ENCODE assay signal across 9 cellular contexts in the genomic region with DNA sequence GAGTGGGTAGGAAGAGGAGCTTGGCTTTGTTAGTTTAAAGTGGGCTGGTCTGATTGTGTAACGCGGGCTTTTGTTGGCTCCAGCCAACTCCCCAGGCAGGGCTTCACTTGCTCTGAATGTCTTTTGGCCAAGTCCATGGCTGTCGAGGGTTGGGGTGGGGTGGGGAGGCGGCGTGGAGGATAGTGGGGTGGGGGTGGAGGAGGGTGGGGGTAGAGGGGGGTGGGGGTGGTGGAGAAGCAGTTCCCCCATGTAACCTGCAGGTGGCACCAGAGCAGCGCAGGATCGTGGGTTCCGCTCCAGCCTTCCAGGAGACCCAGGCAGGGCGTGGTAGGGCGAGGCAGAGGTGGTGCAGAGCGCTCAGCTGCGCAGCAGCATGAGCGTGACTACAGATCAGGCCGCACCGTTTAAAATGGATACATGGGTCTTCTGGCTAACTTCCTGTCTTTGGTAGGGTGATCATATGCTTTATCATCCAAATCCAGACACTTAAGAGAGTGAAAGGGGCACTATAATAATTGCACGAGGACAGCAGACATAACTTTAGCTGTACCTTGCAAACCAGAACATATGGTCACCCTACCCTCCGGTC. TPM values are rescaled to one million over a fixed set of nuclear protein-coding genes. Genes with fewer than 3 reads are reported as not detected.
A peak's percentile ranks its signal among the peaks of the same experiment; 100 is the strongest.
DNase-seq lines count a peak whose midpoint lies in the region; ATAC-seq and TF ChIP-seq lines count a peak whose summit lies in the region.
"Had no signal": no experiment of that assay in that cellular context is flagged by ENCODE, and none has a peak within 500 bp of the region (broad histone marks: within the 10 kb centered on the region; RNA-seq: fewer than 3 reads in every experiment).

No MANE protein-coding gene starts in this region.

- ATAC-seq in upper lobe of left lung (ENCODE audit: low FRiP score in 2 of 2) = peak; percentile 88 to 91
- no peak for ATAC-seq in GM19395 (IDR thresholded peaks at IDR 0.05; ENCODE audit: unreplicated experiment)

- H3K27me3 Mint-ChIP-seq in activated naive CD4-positive, alpha-beta T cell treated with anti-CD3 and anti-CD28 coated beads, Interleukin-2, amount 10 ng/mL, durations not matched to agents 7 days and 5 days = peaks cover 4% of the 10 kb centered on the region
- H3K27me3 Mint-ChIP-seq in progenitor cell of endocrine pancreas = peaks cover 51% of the 10 kb centered on the region
- H3K27me3 Mint-ChIP-seq: activated naive CD4-positive, alpha-beta T cell treated with anti-CD3 and anti-CD28 coated beads, Interleukin-2, amount 50 U/mL, for 24 hours had no signal

- no peak for TF ChIP-seq EP300 in upper lobe of left lung (IDR thresholded peaks at IDR 0.05)

- H3K27ac ChIP-seq in DOHH2 (ENCODE audit: low read depth, low read length) (no peak overlapping the region), MM.1S (ENCODE audit: low read length) (no peak overlapping the region), upper lobe of left lung (peak overlapping the region in 2 of 4 donors; percentile 42 to 44)

- H3K4me2 ChIP-seq in DOHH2 (ENCODE audit: low read length) (no peak overlapping the region), MM.1S (ENCODE audit: low read depth, low read length) (no peak overlapping the region; the same call in 1 of the 2 replicates)

- H3K4me3 ChIP-seq in DOHH2 (ENCODE audit: low read length) = no peak overlapping the region
- H3K4me3 ChIP-seq in MM.1S (ENCODE audit: low read length) = no peak overlapping the region
- peak overlapping the region in 1 of 4 donors; percentile 19 for H3K4me3 ChIP-seq in upper lobe of left lung

- H3K9me3 ChIP-seq in DOHH2 (ENCODE audit: control insufficient read depth, insufficient read depth, low read length) (no peaks in the 10 kb centered on the region), MM.1S (replicated peaks; ENCODE audit: insufficient read depth, low read length) (no peaks in the 10 kb centered on the region), upper lobe of left lung (no peaks in the 10 kb centered on the region)

- no peak overlapping the region for H3K4me3 Mint-ChIP-seq in activated naive CD4-positive, alpha-beta T cell treated with anti-CD3 and anti-CD28 coated beads, Interleukin-2, amount 10 ng/mL, durations not matched to agents 7 days and 5 days
- H3K4me3 Mint-ChIP-seq in progenitor cell of endocrine pancreas (ENCODE audit: low read depth) = no peak overlapping the region
- H3K4me3 Mint-ChIP-seq: activated naive CD4-positive, alpha-beta T cell treated with anti-CD3 and anti-CD28 coated beads, Interleukin-2, amount 50 U/mL, for 24 hours had no signal

- no peaks in the 10 kb centered on the region for H3K9me2 ChIP-seq in DOHH2 (replicated peaks; ENCODE audit: control insufficient read depth, low read length)
- no peaks in the 10 kb centered on the region for H3K9me2 ChIP-seq in MM.1S (replicated peaks; ENCODE audit: insufficient read depth, low read length)

- H3K4me1 Mint-ChIP-seq in activated naive CD4-positive, alpha-beta T cell treated with anti-CD3 and anti-CD28 coated beads, Interleukin-2, amount 10 ng/mL, durations not matched to agents 7 days and 5 days = peaks cover 15% of the 10 kb centered on the region
- no peaks in the 10 kb centered on the region for H3K4me1 Mint-ChIP-seq in progenitor cell of endocrine pancreas (ENCODE audit: low read depth)

- no peaks in the 10 kb centered on the region for H3F3A ChIP-seq in DOHH2 (ENCODE audit: control insufficient read depth, insufficient read depth)
- no peaks in the 10 kb centered on the region for H3F3A ChIP-seq in MM.1S (ENCODE audit: insufficient read depth, low read length)

- CTCF ChIA-PET in activated naive CD4-positive, alpha-beta T cell treated with anti-CD3 and anti-CD28 coated beads, Interleukin-2, amount 10 ng/mL, durations not matched to agents 7 days and 5 days (lab: Charles Lee) = interaction anchor here (0.7 to 2.0 kb wide), 16 partner anchors 9 to 267 kb away, joined by 3 to 18 read pairs (median 4); no protein-coding TSS in a partner anchor

- no peak overlapping the region for H3K9ac ChIP-seq in MM.1S (ENCODE audit: low read length)

- peak; percentile 26 for TF ChIP-seq CTCF in DOHH2 (IDR thresholded peaks at IDR 0.05; ENCODE audit: low read depth, low read length, poor library complexity, severe bottlenecking)
- TF ChIP-seq CTCF in MM.1S (IDR thresholded peaks at IDR 0.05; ENCODE audit: low read length) = peak; percentile 30
- TF ChIP-seq CTCF in progenitor cell of endocrine pancreas (IDR thresholded peaks at IDR 0.05; ENCODE audit: unreplicated experiment) = peak; percentile 55
- peak; percentile 23 to 86 (median 50) for TF ChIP-seq CTCF in upper lobe of left lung (IDR thresholded peaks at IDR 0.05)

- H3K4me1 ChIP-seq in DOHH2 (ENCODE audit: control insufficient read depth, low read length) (no peaks in the 10 kb centered on the region), MM.1S (ENCODE audit: low read length) (no peaks in the 10 kb centered on the region), upper lobe of left lung (peaks cover 28 to 44% (median 33%) of the 10 kb centered on the region in 4 donors)

- no peaks in the 10 kb centered on the region for H3K9me3 Mint-ChIP-seq in activated naive CD4-positive, alpha-beta T cell treated with anti-CD3 and anti-CD28 coated beads, Interleukin-2, amount 10 ng/mL, durations not matched to agents 7 days and 5 days
- no peaks in the 10 kb centered on the region for H3K9me3 Mint-ChIP-seq in progenitor cell of endocrine pancreas (ENCODE audit: low read depth)
- H3K9me3 Mint-ChIP-seq: activated naive CD4-positive, alpha-beta T cell treated with anti-CD3 and anti-CD28 coated beads, Interleukin-2, amount 50 U/mL, for 24 hours had no signal

- H3K36me3 Mint-ChIP-seq in activated naive CD4-positive, alpha-beta T cell treated with anti-CD3 and anti-CD28 coated beads, Interleukin-2, amount 10 ng/mL, durations not matched to agents 7 days and 5 days = no peaks in the 10 kb centered on the region
- H3K36me3 Mint-ChIP-seq in progenitor cell of endocrine pancreas (ENCODE audit: insufficient read depth) = no peaks in the 10 kb centered on the region

- H3K79me2 ChIP-seq in DOHH2 (ENCODE audit: control insufficient read depth, low read length) = no peaks in the 10 kb centered on the region
- H3K79me2 ChIP-seq in MM.1S (ENCODE audit: low read length) = no peaks in the 10 kb centered on the region

- WGBS in upper lobe of left lung, 2 donors = 10 to 24% methylated on average over 7 to 17 of the region's 17 CpGs

- H3K27me3 ChIP-seq in DOHH2 (ENCODE audit: control insufficient read depth, low read length) = peaks cover 9% of the 10 kb centered on the region
- H3K27me3 ChIP-seq in MM.1S (replicated peaks; ENCODE audit: insufficient read depth, low read length) = peaks cover 15% of the 10 kb centered on the region
- no peaks in the 10 kb centered on the region for H3K27me3 ChIP-seq in upper lobe of left lung

- H3K27ac Mint-ChIP-seq in activated naive CD4-positive, alpha-beta T cell treated with anti-CD3 and anti-CD28 coated beads, Interleukin-2, amount 10 ng/mL, durations not matched to agents 7 days and 5 days = no peak overlapping the region
- no peak overlapping the region for H3K27ac Mint-ChIP-seq in progenitor cell of endocrine pancreas
- H3K27ac Mint-ChIP-seq: activated naive CD4-positive, alpha-beta T cell treated with anti-CD3 and anti-CD28 coated beads, Interleukin-2, amount 50 U/mL, for 24 hours had no signal

- H2AFZ ChIP-seq in MM.1S (ENCODE audit: low read length) = no peak overlapping the region

- no peak for TF ChIP-seq POLR2A in upper lobe of left lung (IDR thresholded peaks at IDR 0.05)

- H3K36me3 ChIP-seq in DOHH2 (ENCODE audit: control insufficient read depth, low read length) (no peaks in the 10 kb centered on the region), MM.1S (replicated peaks; ENCODE audit: insufficient read depth, low read length) (no peaks in the 10 kb centered on the region), upper lobe of left lung (peaks cover 0 to 3% (median 0%) of the 10 kb centered on the region in 4 donors)

- H4K20me1 ChIP-seq in DOHH2 (ENCODE audit: control insufficient read depth, insufficient read depth, low read depth, low read length) (no peaks in the 10 kb centered on the region), MM.1S (ENCODE audit: insufficient read depth, low read length) (no peaks in the 10 kb centered on the region)

- peak; percentile 50 for DNase-seq in MM.1S
- peak; percentile 59 for DNase-seq in SK-N-DZ (ENCODE audit: low spot score)
- DNase-seq in activated naive CD4-positive, alpha-beta T cell treated with anti-CD3 and anti-CD28 coated beads, Interleukin-2, amount 10 ng/mL, durations not matched to agents 7 days and 5 days = peak; percentile 83
- DNase-seq in glomerular visceral epithelial cell (ENCODE audit: extremely low spot score) = peak; percentile 64
- DNase-seq in progenitor cell of endocrine pancreas (ENCODE audit: low spot score, unreplicated experiment) = peak; percentile 41
- peak; percentile 78 to 85 for DNase-seq in upper lobe of left lung

RNA-seq across cellular contexts. Expression of a gene that starts 28.3 kb away (rescaled TPM):
- polyA plus RNA-seq in SK-N-DZ (2014; cell fraction: cytosol; rRNA removed) = not detected in 2 replicates
- polyA plus RNA-seq in SK-N-DZ (2014; cell fraction: nucleus; rRNA removed) = not detected in 2 replicates
- 0.64 and 0.89 TPM in 2 replicates for total RNA-seq in progenitor cell of endocrine pancreas
- under 1 TPM in 1 of 6 donors, not detected in 5; 0.30 TPM for total RNA-seq in upper lobe of left lung

RNA-seq across cellular contexts. Expression of a gene that starts 59.5 kb away (rescaled TPM):
- 9.1 and 14.0 TPM in 2 replicates for polyA plus RNA-seq in SK-N-DZ (2014; cell fraction: cytosol; rRNA removed)
- 13.7 and 17.4 TPM in 2 replicates for polyA plus RNA-seq in SK-N-DZ (2014; cell fraction: nucleus; rRNA removed)
- total RNA-seq in progenitor cell of endocrine pancreas (27.8 and 29.9 TPM in 2 replicates), upper lobe of left lung (100 to 1,000 TPM in 2 of 6 donors, 10 to 100 TPM in 4; 63.1 to 247 (median 92.9) TPM)
